8 cellular contexts compared by ENCODE assay signal in genomic region chr17:17710728-17711541, GRCh38. TPM values are rescaled to one million over a fixed set of nuclear protein-coding genes. Genes with fewer than 3 reads are reported as not detected.
DNase-seq lines count a peak whose midpoint lies in the region; ATAC-seq and TF ChIP-seq lines count a peak whose summit lies in the region.

No MANE protein-coding gene starts in this region.

- peaks cover 29 to 36% of the 10 kb centered on the region in 2 donors for H3K4me1 Mint-ChIP-seq in immature natural killer cell
- H3K4me1 Mint-ChIP-seq in T-helper 2 cell treated with Interferon-gamma antibody and Interleukin-4, amounts not matched to agents 5 μg/mL and 100 μg/mL, for 36 hours (ENCODE audit: low read depth) = peaks cover 14% of the 10 kb centered on the region

- H3K36me3 Mint-ChIP-seq in immature natural killer cell = peaks cover 0 to 5% (median 0%) of the 10 kb centered on the region in 3 donors
- no peaks in the 10 kb centered on the region for H3K36me3 Mint-ChIP-seq in T-helper 2 cell treated with Interferon-gamma antibody and Interleukin-4, amounts not matched to agents 5 μg/mL and 100 μg/mL, for 36 hours (ENCODE audit: low read depth)

- H3K27ac Mint-ChIP-seq in immature natural killer cell = peak overlapping the region in 4 of 6 donors; percentile 79 to 92 (median 89)
- no peak overlapping the region for H3K27ac Mint-ChIP-seq in T-helper 2 cell treated with Interferon-gamma antibody and Interleukin-4, amounts not matched to agents 5 μg/mL and 100 μg/mL, for 36 hours

- DNase-seq in amniotic stem cell (lab: John Stamatoyannopoulos, UW) (peak; percentile 63), immature natural killer cell (no peak), suprapubic skin (ENCODE audit: low spot score in 2 of 2) (no peak)
- DNase-seq in T-helper 2 cell treated with Interferon-gamma antibody and Interleukin-4, amounts not matched to agents 5 μg/mL and 100 μg/mL, for 36 hours (ENCODE audit: low spot score) = no peak

- no peaks in the 10 kb centered on the region for H3K9me3 Mint-ChIP-seq in immature natural killer cell
- no peaks in the 10 kb centered on the region for H3K9me3 Mint-ChIP-seq in T-helper 2 cell treated with Interferon-gamma antibody and Interleukin-4, amounts not matched to agents 5 μg/mL and 100 μg/mL, for 36 hours

- H3K4me1 ChIP-seq in HEK293 (ENCODE audit: control insufficient read depth, insufficient read depth, low read length) = peaks cover 32% of the 10 kb centered on the region
- H3K4me1 ChIP-seq in suprapubic skin = peaks cover 48% of the 10 kb centered on the region

- no peak overlapping the region for H3K4me3 Mint-ChIP-seq in immature natural killer cell
- H3K4me3 Mint-ChIP-seq in T-helper 2 cell treated with Interferon-gamma antibody and Interleukin-4, amounts not matched to agents 5 μg/mL and 100 μg/mL, for 36 hours = no peak overlapping the region

- no peaks in the 10 kb centered on the region for H3K9me3 ChIP-seq in HEK293 (ENCODE audit: control insufficient read depth, insufficient read depth, low read depth, low read length)
- H3K9me3 ChIP-seq in suprapubic skin = no peaks in the 10 kb centered on the region

- H3K27me3 Mint-ChIP-seq in immature natural killer cell (ENCODE audit: low read depth in 3 of 3) = peaks cover 0 to 3% (median 0%) of the 10 kb centered on the region in 3 donors
- H3K27me3 Mint-ChIP-seq in T-helper 2 cell treated with Interferon-gamma antibody and Interleukin-4, amounts not matched to agents 5 μg/mL and 100 μg/mL, for 36 hours (ENCODE audit: low read depth) = no peaks in the 10 kb centered on the region

- ATAC-seq in GM21381 (IDR thresholded peaks at IDR 0.05; ENCODE audit: unreplicated experiment) (no peak), GM19397 (IDR thresholded peaks at IDR 0.05; ENCODE audit: unreplicated experiment) (no peak), HG03095 (IDR thresholded peaks at IDR 0.05; ENCODE audit: unreplicated experiment) (no peak)

- 55% methylated on average over 6 of the region's 16 CpGs for WGBS in suprapubic skin

- POLR2A ChIA-PET in HEK293 (lab: Yijun Ruan, JAX) = interaction anchor here (0.5 kb wide), 1 partner anchor 1029 kb away, joined by 3 read pairs; no protein-coding TSS in a partner anchor

- no peaks in the 10 kb centered on the region for H3K27me3 ChIP-seq in suprapubic skin

- no peak for TF ChIP-seq EP300 in suprapubic skin (IDR thresholded peaks at IDR 0.05)

- no peak for TF ChIP-seq CTCF in HEK293 (tag by site-specific recombination; IDR thresholded peaks at IDR 0.05)
- TF ChIP-seq CTCF in suprapubic skin (IDR thresholded peaks at IDR 0.05) = no peak

- TF ChIP-seq POLR2A in suprapubic skin (IDR thresholded peaks at IDR 0.05) = no peak

- H3K36me3 ChIP-seq in HEK293 (ENCODE audit: control insufficient read depth in 2 of 2, insufficient read depth in 1 of 2, low read length in 2 of 2) (no peaks in the 10 kb centered on the region; a peak in 1 of 3 replicates), suprapubic skin (no peaks in the 10 kb centered on the region)

- H3K27ac ChIP-seq in HEK293 (ENCODE audit: extremely low read depth, low read depth, low read length) (peak overlapping the region; percentile 12; the same call in 1 of the 2 replicates), suprapubic skin (peak overlapping the region; percentile 51)

- CTCF ChIA-PET in HEK293 (lab: Yijun Ruan, JAX) = interaction anchor here (0.6 kb wide), 2 partner anchors 341 to 349 kb away, joined by 3 read pairs; no protein-coding TSS in a partner anchor

- H3K4me3 ChIP-seq in HEK293 (ENCODE audit: low read depth, low read length) (no peak overlapping the region), suprapubic skin (no peak overlapping the region)

TF ChIP-seq in HEK293, 187 proteins besides CTCF, POLR2A, EP300 and RAD21 (continues in another document):
- no peak for TF ChIP-seq ZFP37 (tag by site-specific recombination; IDR thresholded peaks at IDR 0.05)
- no peak for TF ChIP-seq YY2 (tag by site-specific recombination; IDR thresholded peaks at IDR 0.05)
- TF ChIP-seq ZNF48 (tag by site-specific recombination; IDR thresholded peaks at IDR 0.05) = no peak
- TF ChIP-seq ZNF529 (tag by site-specific recombination; IDR thresholded peaks at IDR 0.05; ENCODE audit: insufficient replicate concordance) = no peak
- TF ChIP-seq ZNF433 (tag by site-specific recombination; IDR thresholded peaks at IDR 0.05; ENCODE audit: low read depth) = no peak
- TF ChIP-seq ZBTB1 (tag by site-specific recombination; IDR thresholded peaks at IDR 0.05) = no peak
- TF ChIP-seq ZNF148 (tag by site-specific recombination; IDR thresholded peaks at IDR 0.05; ENCODE audit: borderline replicate concordance) = no peak
- TF ChIP-seq ZNF23 (tag by site-specific recombination; IDR thresholded peaks at IDR 0.05; ENCODE audit: borderline replicate concordance) = no peak
- TF ChIP-seq ZNF747 (tag by site-specific recombination; IDR thresholded peaks at IDR 0.05) = no peak
- TF ChIP-seq SP2 (tag by site-specific recombination; IDR thresholded peaks at IDR 0.05) = peak; percentile 62
- peak; percentile 61 for TF ChIP-seq ZNF629 (tag by site-specific recombination; IDR thresholded peaks at IDR 0.05)
- TF ChIP-seq ZNF555 (tag by site-specific recombination; conservative IDR thresholded peaks at IDR 0.05) = no peak
- no peak for TF ChIP-seq ZNF785 (tag by site-specific recombination; IDR thresholded peaks at IDR 0.05)
- TF ChIP-seq ZNF292 (tag by site-specific recombination; IDR thresholded peaks at IDR 0.05; ENCODE audit: borderline replicate concordance, low read depth) = no peak
- no peak; the same call in 1 of the 2 replicates for TF ChIP-seq ZNF660 (tag by site-specific recombination; IDR thresholded peaks at IDR 0.05)
- no peak for TF ChIP-seq KLF7 (tag by site-specific recombination; IDR thresholded peaks at IDR 0.05; ENCODE audit: borderline replicate concordance)
- TF ChIP-seq ZNF350 (tag by site-specific recombination; IDR thresholded peaks at IDR 0.05) = no peak
- TF ChIP-seq RBAK (tag by site-specific recombination; IDR thresholded peaks at IDR 0.05) = no peak
- TF ChIP-seq ZNF423 (tag by site-specific recombination; IDR thresholded peaks at IDR 0.05) = no peak
- TF ChIP-seq ZNF302 (tag by site-specific recombination; IDR thresholded peaks at IDR 0.05; ENCODE audit: low read depth) = no peak
- peak; percentile 98 for TF ChIP-seq GLIS1 (tag by site-specific recombination; IDR thresholded peaks at IDR 0.05)
- TF ChIP-seq MZF1 (tag by site-specific recombination; IDR thresholded peaks at IDR 0.05; ENCODE audit: borderline replicate concordance) = no peak
- peak; percentile 67; the same call in 1 of the 2 replicates for TF ChIP-seq KLF17 (tag by site-specific recombination; IDR thresholded peaks at IDR 0.05)
- TF ChIP-seq ZBTB10 (tag by site-specific recombination; IDR thresholded peaks at IDR 0.05) = no peak
- TF ChIP-seq HOXD13 (CRISPR knock-in tag; IDR thresholded peaks at IDR 0.05; ENCODE audit: borderline replicate concordance) = no peak
- no peak for TF ChIP-seq SCRT1 (tag by site-specific recombination; IDR thresholded peaks at IDR 0.05; ENCODE audit: borderline replicate concordance)

RNA-seq across cellular contexts. Expression of gene RAI1, which starts 29.7 kb away (rescaled TPM):
- polyA plus RNA-seq in immature natural killer cell = 1 to 10 TPM; 1.5 to 6.2 (median 2.0) TPM
- 10 to 100 TPM; 20.3 to 46.1 (median 30.4) TPM for total RNA-seq in suprapubic skin
